In the genomic region with DNA sequence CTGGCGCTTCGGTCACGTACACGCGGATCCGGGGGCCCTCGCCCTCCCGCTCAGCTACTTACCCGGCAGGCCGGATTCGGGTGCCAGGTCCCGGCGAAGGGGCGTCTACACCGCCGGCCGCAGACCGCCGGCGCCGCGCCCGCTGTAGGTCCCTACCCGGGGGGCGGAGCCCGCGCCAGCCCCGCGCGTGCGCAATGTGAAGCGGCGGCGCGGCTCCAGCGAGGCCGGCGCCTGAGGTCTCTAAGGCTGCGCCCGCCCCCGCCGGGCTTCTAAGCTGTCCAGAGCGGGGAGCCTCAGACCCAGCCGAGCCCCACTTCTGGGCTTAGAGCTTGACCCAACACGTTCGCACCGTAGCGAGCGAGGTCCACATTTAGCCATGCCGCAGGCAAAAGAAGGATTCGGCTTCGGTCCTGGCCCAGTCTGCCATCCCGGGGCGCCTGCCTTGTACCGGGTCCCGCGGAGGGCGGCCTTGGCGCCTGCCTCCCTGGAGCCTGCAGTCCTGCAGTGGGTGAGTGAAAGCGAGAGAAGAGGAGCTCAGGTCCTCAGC, we compare ENCODE assay signal across 8 cellular contexts. TPM values are rescaled to one million over a fixed set of nuclear protein-coding genes. Genes with fewer than 3 reads are reported as not detected.
DNase-seq lines count a peak whose midpoint lies in the region; ATAC-seq and TF ChIP-seq lines count a peak whose summit lies in the region.

A gene with protein sequence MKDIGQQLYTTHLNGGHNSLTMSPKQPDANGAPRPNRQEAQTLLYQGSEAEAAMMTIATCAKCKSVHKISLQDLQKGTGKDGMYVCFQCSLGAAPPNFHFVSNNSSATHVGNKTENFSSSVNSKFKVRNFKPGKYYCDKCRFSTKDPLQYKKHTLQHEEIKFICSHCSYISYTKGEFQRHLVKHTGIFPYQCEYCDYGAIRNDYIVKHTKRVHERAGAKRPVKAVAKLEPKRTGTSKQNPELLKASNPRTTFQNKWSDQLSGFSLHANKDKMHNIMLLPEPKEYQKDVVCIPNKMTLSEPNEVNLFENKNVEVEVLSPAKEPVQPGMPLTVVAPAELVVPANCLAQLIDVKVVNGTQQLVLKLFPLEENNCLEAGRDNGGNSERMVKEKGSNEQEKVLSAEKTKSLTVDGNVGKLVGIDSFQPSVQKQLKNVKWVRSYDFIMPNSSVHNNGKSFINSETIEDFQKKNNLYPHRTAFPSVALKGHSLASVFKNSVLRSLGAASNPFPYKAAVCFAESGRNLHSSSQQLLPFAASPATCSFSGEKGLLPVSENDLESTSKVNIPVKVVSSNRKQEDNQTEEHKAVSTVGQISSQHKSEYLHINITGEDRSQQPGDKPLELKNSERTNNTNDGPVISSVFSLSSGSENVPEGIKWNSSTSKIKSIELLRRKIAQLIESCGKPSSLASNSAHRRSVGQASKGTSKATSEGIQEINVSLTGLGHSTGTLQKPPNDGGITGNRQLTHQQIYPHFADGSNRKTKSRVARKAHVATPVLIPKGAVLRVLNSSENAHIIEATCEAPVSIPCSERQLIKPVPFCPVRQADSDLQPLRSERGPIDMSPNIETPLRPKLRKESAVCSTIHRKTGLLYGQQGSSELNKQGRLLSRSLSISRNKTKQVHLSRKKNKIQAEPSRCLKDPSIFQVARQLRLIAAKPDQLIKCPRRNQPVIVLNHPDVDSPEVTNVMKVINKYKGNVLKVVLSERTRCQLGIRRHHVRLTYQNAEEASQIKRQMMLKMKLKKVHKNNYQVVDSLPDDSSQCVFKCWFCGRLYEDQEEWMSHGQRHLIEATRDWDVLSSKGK (minus strand): TSS at position 172 of the 547 bp plus-strand sequence. CDS start 11,098 bp downstream, outside the sequence.

- peaks cover 14 to 25% (median 20%) of the 10 kb centered on the region in 3 donors for H3K36me3 Mint-ChIP-seq in CD8-positive, alpha-beta memory T cell
- peaks cover 27% of the 10 kb centered on the region for H3K36me3 Mint-ChIP-seq in T-cell
- peaks cover 27% of the 10 kb centered on the region for H3K36me3 Mint-ChIP-seq in activated naive CD8-positive, alpha-beta T cell treated with anti-CD3 and anti-CD28 coated beads, Interleukin-2, amount 50 U/mL, for 24 hours (ENCODE audit: low read depth)

- peaks cover 40 to 75% (median 70%) of the 10 kb centered on the region in 3 donors for H3K4me1 Mint-ChIP-seq in CD8-positive, alpha-beta memory T cell
- peaks cover 41 to 53% (median 43%) of the 10 kb centered on the region in 3 donors for H3K4me1 Mint-ChIP-seq in T-cell
- H3K4me1 Mint-ChIP-seq in activated naive CD8-positive, alpha-beta T cell treated with anti-CD3 and anti-CD28 coated beads, Interleukin-2, amount 50 U/mL, for 24 hours, result peaks cover 36% of the 10 kb centered on the region

- TF ChIP-seq CTCF in heart left ventricle (IDR thresholded peaks at IDR 0.05) (no peak), prostate gland (IDR thresholded peaks at IDR 0.05) (no peak), upper lobe of right lung (IDR thresholded peaks at IDR 0.05) (no peak)

- DNase-seq in CD8-positive, alpha-beta memory T cell, result peak; percentile 70 to 89 (median 88)
- peak; percentile 62 to 83 (median 74) for DNase-seq in T-cell
- peak; percentile 83 for DNase-seq in activated naive CD8-positive, alpha-beta T cell treated with anti-CD3 and anti-CD28 coated beads, Interleukin-2, amount 50 U/mL, for 24 hours
- peak; percentile 58 to 91 (median 72) for DNase-seq in heart left ventricle
- peak; percentile 31 for DNase-seq in prostate gland (ENCODE audit: low spot score)
- peak; percentile 87 for DNase-seq in upper lobe of right lung

- H3K9me3 ChIP-seq in CD8-positive, alpha-beta memory T cell (ENCODE audit: low read length), result peaks cover under 1% of the 10 kb centered on the region
- no peaks in the 10 kb centered on the region for H3K9me3 ChIP-seq in heart left ventricle
- no peaks in the 10 kb centered on the region for H3K9me3 ChIP-seq in prostate gland
- H3K9me3 ChIP-seq in upper lobe of right lung, result no peaks in the 10 kb centered on the region

- H3K9me3 Mint-ChIP-seq in CD8-positive, alpha-beta memory T cell, result peaks cover 0 to 5% (median 4%) of the 10 kb centered on the region in 5 donors
- H3K9me3 Mint-ChIP-seq in T-cell, result peaks cover 0 to 5% (median 0%) of the 10 kb centered on the region in 3 donors
- peaks cover 17% of the 10 kb centered on the region for H3K9me3 Mint-ChIP-seq in activated naive CD8-positive, alpha-beta T cell treated with anti-CD3 and anti-CD28 coated beads, Interleukin-2, amount 50 U/mL, for 24 hours

- H3K27ac ChIP-seq in CD8-positive, alpha-beta memory T cell (ENCODE audit: low read depth, low read length), result peak within 1 kb of the TSS; percentile 61
- H3K27ac ChIP-seq in heart left ventricle (peak within 1 kb of the TSS in 11 of 12 donors; percentile 21 to 70 (median 53)), prostate gland (peak within 1 kb of the TSS; percentile 59), upper lobe of right lung (peak within 1 kb of the TSS; percentile 2)

- POLR2A ChIA-PET in CD8-positive, alpha-beta memory T cell (lab: Charles Lee), result interaction anchor here (0.5 to 1.2 kb wide), 5 partner anchors 17 to 361 kb away, joined by 3 to 4 read pairs (median 3); a partner anchor contains a TSS
- POLR2A ChIA-PET in T-cell (lab: Charles Lee), result interaction anchor here (0.6 to 1.8 kb wide), 5 partner anchors 68 to 765 kb away, joined by 3 to 7 read pairs (median 3); no protein-coding TSS in a partner anchor

- ATAC-seq in GM19395 (IDR thresholded peaks at IDR 0.05; ENCODE audit: unreplicated experiment) (peak; percentile 82), HG03469 (IDR thresholded peaks at IDR 0.05; ENCODE audit: unreplicated experiment) (peak; percentile 57), T-cell (replicated peaks in 1 of 4) (peak; percentile 76 to 79 (median 78)), heart left ventricle (peak; percentile 70 to 91 (median 89)), upper lobe of right lung (peak; percentile 87)
- peak; percentile 62 for ATAC-seq in activated naive CD8-positive, alpha-beta T cell treated with anti-CD3 and anti-CD28 coated beads, Interleukin-2, amount 50 U/mL, for 24 hours

- peak within 1 kb of the TSS; percentile 87 to 95 (median 92) for H3K27ac Mint-ChIP-seq in CD8-positive, alpha-beta memory T cell
- peak within 1 kb of the TSS; percentile 87 to 90 for H3K27ac Mint-ChIP-seq in T-cell
- H3K27ac Mint-ChIP-seq in activated naive CD8-positive, alpha-beta T cell treated with anti-CD3 and anti-CD28 coated beads, Interleukin-2, amount 50 U/mL, for 24 hours, result peak within 1 kb of the TSS; percentile 81

- peak within 1 kb of the TSS; percentile 64 for H3K4me3 ChIP-seq in CD8-positive, alpha-beta memory T cell (ENCODE audit: low read length)
- H3K4me3 ChIP-seq in heart left ventricle (peak within 1 kb of the TSS; percentile 45 to 79 (median 62)), prostate gland (peak within 1 kb of the TSS; percentile 57 to 58), upper lobe of right lung (peak within 1 kb of the TSS; percentile 57)

- peaks cover 5 to 6% of the 10 kb centered on the region in 2 donors for H3K27me3 Mint-ChIP-seq in CD8-positive, alpha-beta memory T cell
- peaks cover 2 to 9% of the 10 kb centered on the region in 2 donors for H3K27me3 Mint-ChIP-seq in T-cell
- peaks cover 19% of the 10 kb centered on the region for H3K27me3 Mint-ChIP-seq in activated naive CD8-positive, alpha-beta T cell treated with anti-CD3 and anti-CD28 coated beads, Interleukin-2, amount 50 U/mL, for 24 hours

- H3K4me1 ChIP-seq in CD8-positive, alpha-beta memory T cell (ENCODE audit: insufficient read depth, low read length), result peaks cover 29% of the 10 kb centered on the region
- peaks cover 0 to 30% (median 10%) of the 10 kb centered on the region in 12 donors for H3K4me1 ChIP-seq in heart left ventricle
- no peaks in the 10 kb centered on the region for H3K4me1 ChIP-seq in prostate gland (replicated peaks)
- H3K4me1 ChIP-seq in upper lobe of right lung, result peaks cover 4% of the 10 kb centered on the region

- peak within 1 kb of the TSS; percentile 88 to 94 (median 88) for H3K4me3 Mint-ChIP-seq in CD8-positive, alpha-beta memory T cell
- peak within 1 kb of the TSS; percentile 86 to 89 (median 88) for H3K4me3 Mint-ChIP-seq in T-cell
- H3K4me3 Mint-ChIP-seq in activated naive CD8-positive, alpha-beta T cell treated with anti-CD3 and anti-CD28 coated beads, Interleukin-2, amount 50 U/mL, for 24 hours, result peak within 1 kb of the TSS; percentile 83

- CTCF ChIA-PET in CD8-positive, alpha-beta memory T cell (lab: Charles Lee), result interaction anchor here (1.0 to 1.6 kb wide), 2 partner anchors 81 to 438 kb away, joined by 3 to 4 read pairs; no protein-coding TSS in a partner anchor
- CTCF ChIA-PET in T-cell (lab: Charles Lee), result interaction anchor here (0.5 to 1.8 kb wide), 4 partner anchors 16 to 766 kb away, joined by 3 to 5 read pairs (median 3); no protein-coding TSS in a partner anchor

- H3K27me3 ChIP-seq in CD8-positive, alpha-beta memory T cell (ENCODE audit: insufficient read depth, low read length, poor library complexity, severe bottlenecking), result no peaks in the 10 kb centered on the region
- peaks cover 6 to 37% (median 19%) of the 10 kb centered on the region in 9 donors for H3K27me3 ChIP-seq in heart left ventricle
- no peaks in the 10 kb centered on the region for H3K27me3 ChIP-seq in prostate gland (replicated peaks; ENCODE audit: insufficient read depth)
- peaks cover 17% of the 10 kb centered on the region for H3K27me3 ChIP-seq in upper lobe of right lung

- intact Hi-C loops in heart left ventricle (cut with DNase I) (loop anchor here in 4 of 10 donors (5.0 to 10.0 kb wide), 5 partner anchors 67 to 295 kb away; no protein-coding TSS in a partner anchor), prostate gland (cut with DNase I) (loop anchor here (5.0 kb wide), 1 partner anchor 90 kb away; no protein-coding TSS in a partner anchor), upper lobe of right lung (cut with DNase I) (no loop called here)

- 2 to 19% (median 6%) methylated on average over 12 to 60 of the region's 60 CpGs for WGBS in heart left ventricle, 4 donors
- WGBS in prostate gland, result 9% methylated on average over 41 of the region's 60 CpGs

- H3K36me3 ChIP-seq in CD8-positive, alpha-beta memory T cell (ENCODE audit: insufficient read depth, low read length), result peaks cover 8% of the 10 kb centered on the region
- H3K36me3 ChIP-seq in heart left ventricle (peaks cover 0 to 27% (median 19%) of the 10 kb centered on the region in 9 donors), prostate gland (no peaks in the 10 kb centered on the region), upper lobe of right lung (no peaks in the 10 kb centered on the region)

- peak in 1 of 2 donors; percentile 48 for TF ChIP-seq POLR2A in heart left ventricle (IDR thresholded peaks at IDR 0.05)
- peak; percentile 31 for TF ChIP-seq POLR2A in prostate gland (IDR thresholded peaks at IDR 0.05)

RNA-seq across cellular contexts. Expression of the gene that starts here (rescaled TPM):
- 10 to 100 TPM; 15.1 to 18.7 TPM for total RNA-seq in CD8-positive, alpha-beta memory T cell
- 7.5 TPM for polyA plus RNA-seq in CD8-positive, alpha-beta memory T cell
- total RNA-seq in T-cell, result 10 to 100 TPM; 28.5 to 39.1 (median 29.1) TPM
- total RNA-seq in heart left ventricle, result 10 to 100 TPM; 17.7 to 39.8 (median 24.3) TPM
- 10 to 100 TPM in 1 of 2 donors, 1 to 10 TPM in 1; 4.3 to 13.1 TPM for polyA plus RNA-seq in heart left ventricle
- 10 to 100 TPM; 23.3 to 60.4 TPM for total RNA-seq in prostate gland
- total RNA-seq in upper lobe of right lung, result 19.0 TPM

Comparison
In these comparisons a context has a peak if more than half of its experiments do, and no peak if none do; other contexts are left out.
1. Peak in every context shown above with its lines: DNase-seq, ATAC-seq, H3K4me3 ChIP-seq and H3K27ac ChIP-seq.
2. DNase-seq: peak in every context shown above with its lines; median percentile 88 in CD8-positive, alpha-beta memory T cell; 87 in upper lobe of right lung; 83 in activated naive CD8-positive, alpha-beta T cell treated with anti-CD3 and anti-CD28 coated beads, Interleukin-2, amount 50 U/mL, for 24 hours; 74 in T-cell; 72 in heart left ventricle; 31 in prostate gland.
3. H3K27ac ChIP-seq: peak in every context shown above with its lines; median percentile 61 in CD8-positive, alpha-beta memory T cell; 59 in prostate gland; 53 in heart left ventricle; 2 in upper lobe of right lung.